19 cellular contexts compared by ENCODE assay signal in genomic region chr11:23539556-23539955, GRCh38.
DNase-seq lines count a peak whose midpoint lies in the region; ATAC-seq, FAIRE-seq and TF ChIP-seq lines count a peak whose summit lies in the region.
"Had no signal": no experiment of that assay in that cellular context is flagged by ENCODE, and none has a peak within 500 bp of the region (broad histone marks: within the 10 kb centered on the region; RNA-seq: fewer than 3 reads in every experiment).

No MANE protein-coding gene starts in this region.

- H3K4me3 ChIP-seq in choroid plexus epithelial cell (ENCODE audit: low read depth, low read length) (no peak overlapping the region), neuronal stem cell (ENCODE audit: low read length in 2 of 2) (no peak overlapping the region), HepG2 (replicated peaks in 1 of 3; ENCODE audit: insufficient read depth in 1 of 3, low read depth in 2 of 3, low read length in 3 of 3) (no peak overlapping the region)
- H3K4me3 ChIP-seq: breast epithelium, left ventricle myocardium inferior, ovary had no signal

- H3K4me2 ChIP-seq in neuronal stem cell (ENCODE audit: insufficient read depth, low read length, poor library complexity, severe bottlenecking) (no peak overlapping the region), HepG2 (ENCODE audit: low read depth, low read length) (no peak overlapping the region)

- no peak for ATAC-seq in HepG2
- no peak for ATAC-seq in GM18517 (IDR thresholded peaks at IDR 0.05; ENCODE audit: unreplicated experiment)
- ATAC-seq: CD8-positive, alpha-beta T cell; Right ventricle myocardium inferior; stimulated activated naive CD8-positive, alpha-beta T cell treated with anti-CD3 and anti-CD28 coated beads, Interleukin-15, Interleukin-2, amounts not matched to agents 100 U/mL and 50 U/mL, for 24 hours had no signal

- no peak overlapping the region for H2BK120ac ChIP-seq in neuronal stem cell (ENCODE audit: low read depth, low read length)

- H3K27ac ChIP-seq in neuronal stem cell (replicated peaks; ENCODE audit: low read length) (no peak overlapping the region), HepG2 (ENCODE audit: extremely low read length, insufficient read depth, low read length) (no peak overlapping the region)
- H3K27ac ChIP-seq: breast epithelium, epithelial cell of prostate, left ventricle myocardium inferior, ovary had no signal

- H3K4ac ChIP-seq in neuronal stem cell (ENCODE audit: low read length) = no peak overlapping the region

- H2AK5ac ChIP-seq in neuronal stem cell (ENCODE audit: low read depth, low read length) = no peak overlapping the region

- no peaks in the 10 kb centered on the region for H3K36me3 ChIP-seq in neuronal stem cell (replicated peaks in 1 of 2; ENCODE audit: control insufficient read depth in 2 of 2, insufficient read depth in 2 of 2, low read length in 2 of 2)
- no peaks in the 10 kb centered on the region for H3K36me3 ChIP-seq in HepG2 (replicated peaks in 1 of 2; ENCODE audit: control insufficient read depth in 1 of 2, insufficient read depth in 2 of 2, low read length in 2 of 2)
- H3K36me3 ChIP-seq: breast epithelium, left ventricle myocardium inferior, ovary had no signal

- H4K20me1 ChIP-seq in HepG2 (ENCODE audit: insufficient read depth, low read length) = no peaks in the 10 kb centered on the region

- peaks cover 0 to 1% of the 10 kb centered on the region in 2 donors for H3K4me1 ChIP-seq in neuronal stem cell (ENCODE audit: control insufficient read depth in 2 of 2, insufficient read depth in 1 of 2, low read depth in 1 of 2, low read length in 2 of 2)
- H3K4me1 ChIP-seq in HepG2 (ENCODE audit: insufficient read depth, low read length) = no peaks in the 10 kb centered on the region
- H3K4me1 ChIP-seq: breast epithelium, left ventricle myocardium inferior had no signal

- H4K91ac ChIP-seq in neuronal stem cell (ENCODE audit: low read depth, low read length, poor library complexity) = no peak overlapping the region

- H3K27me3 ChIP-seq in neuronal stem cell (ENCODE audit: control insufficient read depth in 3 of 3, insufficient read depth in 3 of 3, low read depth in 1 of 3, low read length in 3 of 3) (no peaks in the 10 kb centered on the region), HepG2 (ENCODE audit: control insufficient read depth in 1 of 2, insufficient read depth in 2 of 2, low read length in 2 of 2) (no peaks in the 10 kb centered on the region)
- H3K27me3 ChIP-seq: breast epithelium, ovary had no signal

- H2BK15ac ChIP-seq in neuronal stem cell (ENCODE audit: low read length) = no peak overlapping the region

- no peak for TF ChIP-seq CTCF in choroid plexus epithelial cell (conservative IDR thresholded peaks at IDR 0.05; ENCODE audit: low read depth, low read length)
- no peak for TF ChIP-seq CTCF in HepG2 (CRISPR knock-in tag; IDR thresholded peaks at IDR 0.05)

- intact Hi-C loops in HepG2 (cut with micrococcal nuclease; ENCODE audit: unreplicated experiment) = no loop called here

- POLR2A ChIA-PET in HepG2 (lab: Yijun Ruan, JAX) = no interaction called here

- H2AFZ ChIP-seq in neuronal stem cell (ENCODE audit: low read length) = peak overlapping the region; percentile 56
- H2AFZ ChIP-seq in HepG2 (ENCODE audit: low read length) = no peak overlapping the region

- H4K8ac ChIP-seq in neuronal stem cell (ENCODE audit: low read depth, low read length) = no peak overlapping the region

- in situ Hi-C loops in HepG2 (cut with HindIII; ENCODE audit: extremely low pct_ligation_motif_present, low pct_unique_long_range_greater_than_20kb) = loop anchor here (25.0 kb wide), 1 partner anchor 848 kb away; no protein-coding TSS in a partner anchor

- no peak for TF ChIP-seq RAD21 in HepG2 (CRISPR knock-in tag; IDR thresholded peaks at IDR 0.05)

- no peak overlapping the region for H3K9ac ChIP-seq in neuronal stem cell (ENCODE audit: low read depth, low read length, poor library complexity)
- H3K9ac ChIP-seq in HepG2 (ENCODE audit: insufficient read depth, low read depth, low read length) = no peak overlapping the region

- no peak overlapping the region for H2BK12ac ChIP-seq in neuronal stem cell (ENCODE audit: low read length)

- BruUV-seq in HepG2 (replicated peaks; lab: Mats Ljungman, UMichigan) = no TSS peak

- TF ChIP-seq POLR2A in HepG2 (IDR thresholded peaks at IDR 0.05; ENCODE audit: insufficient read depth in 1 of 2, low read depth in 2 of 2, low read length in 2 of 2) = no peak

- H3K79me2 ChIP-seq in HepG2 (ENCODE audit: insufficient read depth, low read length) = no peaks in the 10 kb centered on the region

- DNase-seq in EH (ENCODE audit: low read depth) (peak; percentile 11), LHCN-M2 (ENCODE audit: low read depth) (peak; percentile 52), choroid plexus epithelial cell (ENCODE audit: low read depth) (peak; percentile 22), neuronal stem cell (ENCODE audit: low spot score) (no peak), NCI-H128 (lab: John Stamatoyannopoulos, UW; ENCODE audit: unreplicated experiment) (no peak), HepG2 (ENCODE audit: low spot score) (no peak), globus pallidus (ENCODE audit: low spot score) (no peak)
- DNase-seq: activated CD4-positive, alpha-beta T cell treated with anti-CD3 and anti-CD28 coated beads, Interleukin-2, amount 50 U/mL, for 4 hours; activated naive CD4-positive, alpha-beta T cell treated with anti-CD3 and anti-CD28 coated beads, Interleukin-2, amount 50 U/mL, for 16 hours; CD8-positive, alpha-beta T cell; left ventricle myocardium inferior; NCI-H510A; ovary; stimulated activated CD4-positive, alpha-beta T cell treated with anti-CD3 and anti-CD28 coated beads, Interleukin-1b, Interleukin-23, amount 100 ng/mL, for 48 hours; stimulated activated naive CD8-positive, alpha-beta T cell treated with anti-CD3 and anti-CD28 coated beads, Interleukin-15, Interleukin-2, amounts not matched to agents 100 U/mL and 50 U/mL, for 24 hours had no signal

- H3K14ac ChIP-seq in neuronal stem cell (ENCODE audit: low read length) = no peak overlapping the region

- H3K9me3 ChIP-seq in neuronal stem cell (replicated peaks in 1 of 2; ENCODE audit: control insufficient read depth in 2 of 2, insufficient read depth in 1 of 2, low read depth in 1 of 2, low read length in 2 of 2) (peaks cover 0 to 2% of the 10 kb centered on the region in 2 donors), HepG2 (ENCODE audit: low read length) (no peaks in the 10 kb centered on the region)
- H3K9me3 ChIP-seq: breast epithelium, left ventricle myocardium inferior, ovary had no signal

- no peak overlapping the region for H3K23ac ChIP-seq in neuronal stem cell (ENCODE audit: low read depth, low read length, poor library complexity)

- FAIRE-seq in HepG2 (lab: Jason Lieb, UNC) = no peak

- CTCF ChIA-PET in HepG2 (lab: Yijun Ruan, JAX; ENCODE audit: low intra/inter-chr PET ratio, low total read pairs) = interaction anchor here (1.2 kb wide), 1 partner anchor 518 kb away, joined by 4 read pairs; no protein-coding TSS in a partner anchor

- WGBS in neuronal stem cell (ENCODE audit: extremely low coverage in 2 of 2, insufficient read length in 2 of 2, insufficient replicate concordance in 1 of 2), 2 donors = no CpG with 5 or more reads among the region's 5 CpGs
- WGBS in HepG2 (ENCODE audit: low lambda C conversion rate) = 3% methylated on average over 4 of the region's 5 CpGs

- TF ChIP-seq EP300 in HepG2 (IDR thresholded peaks at IDR 0.05; ENCODE audit: low read depth in 2 of 2, low read length in 2 of 2) (no peak), HepG2 (CRISPR knock-in tag; IDR thresholded peaks at IDR 0.05; ENCODE audit: borderline replicate concordance) (no peak)

- no peak overlapping the region for H3K18ac ChIP-seq in neuronal stem cell (ENCODE audit: low read length)

- no peak overlapping the region for H2BK5ac ChIP-seq in neuronal stem cell (ENCODE audit: low read length)

- H3K79me1 ChIP-seq in neuronal stem cell (ENCODE audit: low read depth, low read length) = no peaks in the 10 kb centered on the region

TF ChIP-seq in HepG2, 621 proteins besides CTCF, POLR2A, EP300 and RAD21 (continues in another document):
- no peak for TF ChIP-seq ZNF598 (CRISPR knock-in tag; IDR thresholded peaks at IDR 0.05; ENCODE audit: borderline replicate concordance)
- TF ChIP-seq TIGD3 (CRISPR knock-in tag; IDR thresholded peaks at IDR 0.05; ENCODE audit: borderline replicate concordance) = no peak
- no peak for TF ChIP-seq POLR2AphosphoS2 (IDR thresholded peaks at IDR 0.05; ENCODE audit: low read depth, low read length)
- TF ChIP-seq, protein P1, sequence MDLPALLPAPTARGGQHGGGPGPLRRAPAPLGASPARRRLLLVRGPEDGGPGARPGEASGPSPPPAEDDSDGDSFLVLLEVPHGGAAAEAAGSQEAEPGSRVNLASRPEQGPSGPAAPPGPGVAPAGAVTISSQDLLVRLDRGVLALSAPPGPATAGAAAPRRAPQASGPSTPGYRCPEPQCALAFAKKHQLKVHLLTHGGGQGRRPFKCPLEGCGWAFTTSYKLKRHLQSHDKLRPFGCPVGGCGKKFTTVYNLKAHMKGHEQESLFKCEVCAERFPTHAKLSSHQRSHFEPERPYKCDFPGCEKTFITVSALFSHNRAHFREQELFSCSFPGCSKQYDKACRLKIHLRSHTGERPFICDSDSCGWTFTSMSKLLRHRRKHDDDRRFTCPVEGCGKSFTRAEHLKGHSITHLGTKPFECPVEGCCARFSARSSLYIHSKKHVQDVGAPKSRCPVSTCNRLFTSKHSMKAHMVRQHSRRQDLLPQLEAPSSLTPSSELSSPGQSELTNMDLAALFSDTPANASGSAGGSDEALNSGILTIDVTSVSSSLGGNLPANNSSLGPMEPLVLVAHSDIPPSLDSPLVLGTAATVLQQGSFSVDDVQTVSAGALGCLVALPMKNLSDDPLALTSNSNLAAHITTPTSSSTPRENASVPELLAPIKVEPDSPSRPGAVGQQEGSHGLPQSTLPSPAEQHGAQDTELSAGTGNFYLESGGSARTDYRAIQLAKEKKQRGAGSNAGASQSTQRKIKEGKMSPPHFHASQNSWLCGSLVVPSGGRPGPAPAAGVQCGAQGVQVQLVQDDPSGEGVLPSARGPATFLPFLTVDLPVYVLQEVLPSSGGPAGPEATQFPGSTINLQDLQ (CRISPR knock-in tag; IDR thresholded peaks at IDR 0.05) = no peak

Comparison
In these comparisons a context has a peak if more than half of its experiments do, and no peak if none do; other contexts are left out.
1. DNase-seq: peak in EH (single experiment), LHCN-M2 (single experiment) and choroid plexus epithelial cell (single experiment); none in neuronal stem cell (single experiment), NCI-H128 (single experiment), HepG2 (single experiment) and globus pallidus (single experiment).